Comparison of ENCODE assay signal across 18 cellular contexts in genomic region chr15:89777821-89778380, GRCh38. TPM values are rescaled to one million over a fixed set of nuclear protein-coding genes. Genes with fewer than 3 reads are reported as not detected.
"Had no signal": no experiment of that assay in that cellular context is flagged by ENCODE, and none has a peak within 500 bp of the region (broad histone marks: within the 10 kb centered on the region; RNA-seq: fewer than 3 reads in every experiment).

No MANE protein-coding gene starts in this region.

- DNase-seq: activated CD4-positive, alpha-beta T cell treated with anti-CD3 and anti-CD28 coated beads, Interleukin-2, amount 10 ng/mL, durations not matched to agents 7 days and 5 days; activated CD4-positive, CD25-positive, alpha-beta regulatory T cell; activated CD8-positive, alpha-beta memory T cell treated with anti-CD3 and anti-CD28 coated beads for 24 hours; activated naive CD8-positive, alpha-beta T cell treated with anti-CD3 and anti-CD28 coated beads for 36 hours; central memory CD4-positive, alpha-beta T cell; effector memory CD8-positive, alpha-beta T cell; left colon; naive B cell; stimulated activated CD4-positive, alpha-beta T cell treated with anti-CD3 and anti-CD28 coated beads, Interleukin-4, amount 100 ng/mL, for 4 hours; stimulated activated CD8-positive, alpha-beta memory T cell treated with anti-CD3 and anti-CD28 coated beads, Interleukin-4, amount 100 ng/mL, for 48 hours; stimulated activated naive CD4-positive, alpha-beta T cell treated with Interleukin-2 at 50 U/mL for 16 hours; SW 1271; upper lobe of right lung had no signal

- ATAC-seq: body of pancreas; effector memory CD8-positive, alpha-beta T cell; left colon; upper lobe of right lung had no signal

RNA-seq across cellular contexts. Expression of gene MESP2, which starts 1.8 kb away (rescaled TPM):
- total RNA-seq: activated CD4-positive, alpha-beta T cell treated with anti-CD3 and anti-CD28 coated beads, Interleukin-2, amount 10 ng/mL, durations not matched to agents 7 days and 5 days; activated naive CD8-positive, alpha-beta T cell treated with anti-CD3 and anti-CD28 coated beads for 36 hours; frontal cortex; right atrium auricular region; skeletal muscle tissue; T-helper 2 cell treated with Interferon-gamma antibody and Interleukin-4, amounts not matched to agents 100 ng/mL and 5 ng/mL, for 36 hours; upper lobe of right lung had no signal
